ENCODE assay signal across 15 cellular contexts in genomic region chr18:21632393-21632792, GRCh38. TPM values are rescaled to one million over a fixed set of nuclear protein-coding genes. Genes with fewer than 3 reads are reported as not detected.
DNase-seq lines count a peak whose midpoint lies in the region; ATAC-seq and TF ChIP-seq lines count a peak whose summit lies in the region.
"Had no signal": no experiment of that assay in that cellular context is flagged by ENCODE, and none has a peak within 500 bp of the region (broad histone marks: within the 10 kb centered on the region; RNA-seq: fewer than 3 reads in every experiment).

No MANE protein-coding gene starts in this region.

- peak; percentile 33 for TF ChIP-seq RAD21 in SK-N-SH (IDR thresholded peaks at IDR 0.05; ENCODE audit: low read length)

- H3K4me1 ChIP-seq in SK-N-SH (ENCODE audit: control insufficient read depth in 1 of 2, insufficient read depth in 2 of 2, low read depth in 1 of 2, low read length in 1 of 2) = no peaks in the 10 kb centered on the region
- peaks cover 3% of the 10 kb centered on the region for H3K4me1 ChIP-seq in RWPE2 (ENCODE audit: insufficient read depth, poor library complexity, severe bottlenecking)
- H3K4me1 ChIP-seq: upper lobe of right lung had no signal

- DNase-seq in SK-N-SH (no peak), RWPE2 (ENCODE audit: low spot score) (no peak), fibroblast of villous mesenchyme (ENCODE audit: low read depth) (peak; percentile 21), renal cortical epithelial cell (ENCODE audit: low read depth) (peak; percentile 19), NCI-H1694 (lab: John Stamatoyannopoulos, UW) (no peak), SKM-1 treated with dmso at 0.1 percent for 144 hours (lab: John Stamatoyannopoulos, UW; ENCODE audit: unreplicated experiment) (no peak)
- DNase-seq: activated CD4-positive, alpha-beta T cell treated with anti-CD3 and anti-CD28 coated beads, Interleukin-2, amount 50 U/mL, for 1 hour; activated naive CD4-positive, alpha-beta T cell treated with anti-CD3 and anti-CD28 coated beads, Interleukin-2, amount 50 U/mL, for 16 hours; activated T-cell treated with anti-CD3 and anti-CD28 coated beads for 4 hours; left ventricle myocardium superior; NCI-H446 treated with DMSO at 0.1 percent for 48 hours; upper lobe of right lung had no signal

- H3F3A ChIP-seq in SK-N-SH (replicated peaks; ENCODE audit: insufficient read depth) = peaks cover 15% of the 10 kb centered on the region

- H4K20me1 ChIP-seq in SK-N-SH (ENCODE audit: insufficient read depth) = 0 out of 2 replicates have a peak, but pooled peaks cover 3% of the 10 kb centered on the region

- H3K9me2 ChIP-seq in SK-N-SH = no peaks in the 10 kb centered on the region

- TF ChIP-seq CTCF in SK-N-SH (IDR thresholded peaks at IDR 0.05) = peak; percentile 27
- peak; percentile 27 for TF ChIP-seq CTCF in RWPE2 (IDR thresholded peaks at IDR 0.05; ENCODE audit: poor library complexity, severe bottlenecking)
- no peak for TF ChIP-seq CTCF in fibroblast of villous mesenchyme (IDR thresholded peaks at IDR 0.05; ENCODE audit: insufficient read depth, low read depth, low read length)

- H3K9me3 ChIP-seq in SK-N-SH (no peaks in the 10 kb centered on the region), RWPE2 (ENCODE audit: severe bottlenecking) (no peaks in the 10 kb centered on the region)
- H3K9me3 ChIP-seq: upper lobe of right lung had no signal

- H3K27me3 ChIP-seq in SK-N-SH (ENCODE audit: insufficient read depth) = no peaks in the 10 kb centered on the region
- H3K27me3 ChIP-seq in RWPE2 (ENCODE audit: insufficient read depth, poor library complexity, severe bottlenecking) = peaks cover 2% of the 10 kb centered on the region
- H3K27me3 ChIP-seq: upper lobe of right lung had no signal

- no peak overlapping the region for H2AFZ ChIP-seq in SK-N-SH (ENCODE audit: low read depth)

- CTCF ChIA-PET in SK-N-SH (lab: Yijun Ruan, JAX) = interaction anchor here (0.7 to 1.9 kb wide), 2 partner anchors 32 to 437 kb away, joined by 3 to 6 read pairs; partner anchors contain the start of gene ESCO1

- POLR2A ChIA-PET in SK-N-SH (lab: Yijun Ruan, JAX) = interaction anchor here (1.1 kb wide), 1 partner anchor 108 kb away, joined by 3 read pairs; no protein-coding TSS in a partner anchor

- peaks cover 17% of the 10 kb centered on the region; the same call in 1 of the 2 replicates for H3K79me2 ChIP-seq in SK-N-SH (ENCODE audit: insufficient read depth)

- peaks cover 35 to 58% of the 10 kb centered on the region in 2 experiments for H3K36me3 ChIP-seq in SK-N-SH (replicated peaks in 1 of 2; ENCODE audit: control insufficient read depth in 1 of 2, insufficient read depth in 2 of 2, low read length in 1 of 2)
- peaks cover 74% of the 10 kb centered on the region for H3K36me3 ChIP-seq in RWPE2 (ENCODE audit: low read depth)

- H3K9ac ChIP-seq in SK-N-SH = no peak overlapping the region
- H3K9ac ChIP-seq: KMS-11 had no signal

- TF ChIP-seq EP300 in SK-N-SH (IDR thresholded peaks at IDR 0.05; ENCODE audit: borderline replicate concordance in 1 of 2, low read depth in 1 of 2, low read length in 1 of 2) = no peak

- no peak overlapping the region for H3K27ac ChIP-seq in SK-N-SH (ENCODE audit: low read depth in 2 of 2, low read length in 1 of 2)
- H3K27ac ChIP-seq in RWPE2 (ENCODE audit: poor library complexity, severe bottlenecking) = no peak overlapping the region
- H3K27ac ChIP-seq: KMS-11, upper lobe of right lung had no signal

- ATAC-seq in SK-N-SH treated with all-trans-retinoic acid at 6 μM for 48 hours (no peak), RWPE2 (ENCODE audit: low read depth) (no peak), GM19467 (IDR thresholded peaks at IDR 0.05; ENCODE audit: unreplicated experiment) (no peak)
- ATAC-seq: left ventricle myocardium superior, upper lobe of right lung had no signal

- H3K4me3 ChIP-seq in SK-N-SH (ENCODE audit: low read depth in 2 of 2, low read length in 1 of 2) (no peak overlapping the region), RWPE2 (ENCODE audit: severe bottlenecking) (no peak overlapping the region), fibroblast of villous mesenchyme (ENCODE audit: low read depth, low read length) (no peak overlapping the region)
- H3K4me3 ChIP-seq: upper lobe of right lung had no signal

- H3K4me2 ChIP-seq in SK-N-SH = no peak overlapping the region
- H3K4me2 ChIP-seq: KMS-11 had no signal

- 100% methylated on average over 1 of the region's 1 CpG for whole genome bisulfite sequencing in SK-N-SH (ENCODE audit: low lambda C conversion rate)

TF ChIP-seq in SK-N-SH, 30 proteins besides CTCF, POLR2A, EP300 and RAD21:
- no peak for TF ChIP-seq CHD2 (IDR thresholded peaks at IDR 0.05; ENCODE audit: low read length, partially characterized antibody)
- TF ChIP-seq FOXM1 (IDR thresholded peaks at IDR 0.05; ENCODE audit: low read depth) = no peak
- no peak for TF ChIP-seq REST (IDR thresholded peaks at IDR 0.05; ENCODE audit: low read depth, low read length)
- TF ChIP-seq FOSL2 (IDR thresholded peaks at IDR 0.05; ENCODE audit: borderline replicate concordance, low read depth) = no peak
- TF ChIP-seq TEAD4 (IDR thresholded peaks at IDR 0.05; ENCODE audit: borderline replicate concordance, insufficient read depth) = no peak
- no peak for TF ChIP-seq JUND (IDR thresholded peaks at IDR 0.05)
TF ChIP-seq in SK-N-SH: peak in this region for 0.

TF ChIP-seq in SK-N-SH treated with all-trans-retinoic acid at 6 μM for 48 hours, 23 proteins besides CTCF, POLR2A, EP300 and RAD21 (continues in another document):
- TF ChIP-seq CREB5 (CRISPR knock-in tag; IDR thresholded peaks at IDR 0.05; ENCODE audit: low read depth) = no peak
- no peak for TF ChIP-seq PPARA (CRISPR knock-in tag; IDR thresholded peaks at IDR 0.05; ENCODE audit: borderline replicate concordance)
- TF ChIP-seq GLIS3 (CRISPR knock-in tag; IDR thresholded peaks at IDR 0.05) = no peak
- no peak for TF ChIP-seq POU6F1 (CRISPR knock-in tag; IDR thresholded peaks at IDR 0.05; ENCODE audit: borderline replicate concordance, low read depth)
- no peak for TF ChIP-seq ZNF8 (CRISPR knock-in tag; IDR thresholded peaks at IDR 0.05)
- no peak for TF ChIP-seq RARB (CRISPR knock-in tag; IDR thresholded peaks at IDR 0.05)
- no peak for TF ChIP-seq PATZ1 (CRISPR knock-in tag; IDR thresholded peaks at IDR 0.05; ENCODE audit: borderline replicate concordance)
- no peak for TF ChIP-seq BACH2 (CRISPR knock-in tag; IDR thresholded peaks at IDR 0.05; ENCODE audit: borderline replicate concordance)
- no peak for TF ChIP-seq TOX (CRISPR knock-in tag; IDR thresholded peaks at IDR 0.05; ENCODE audit: borderline replicate concordance)

RNA-seq across cellular contexts. Expression of gene SNRPD1, which starts 20.3 kb away (rescaled TPM):
- 21.0 and 24.6 TPM in 2 replicates for polyA plus RNA-seq in SK-N-SH (2012; rRNA removed)
- polyA plus RNA-seq in SK-N-SH (2012; cell fraction: cytosol; rRNA removed) = 37.9 and 64.1 TPM in 2 replicates
- 3.8 and 4.6 TPM in 2 replicates for polyA plus RNA-seq in SK-N-SH (2012; cell fraction: nucleus; rRNA removed)
- total RNA-seq in fibroblast of villous mesenchyme (9.7 and 11.7 TPM in 2 replicates), renal cortical epithelial cell (14.8 and 15.0 TPM in 2 replicates)

RNA-seq across cellular contexts. Expression of gene ESCO1, which starts 31.9 kb away (rescaled TPM):
- polyA plus RNA-seq in SK-N-SH (2012; rRNA removed) = 2.2 and 2.7 TPM in 2 replicates
- polyA plus RNA-seq in SK-N-SH (2012; cell fraction: cytosol; rRNA removed) = 3.7 and 4.8 TPM in 2 replicates
- 2.5 and 4.9 TPM in 2 replicates for polyA plus RNA-seq in SK-N-SH (2012; cell fraction: nucleus; rRNA removed)
- 16.8 and 18.6 TPM in 2 replicates for total RNA-seq in fibroblast of villous mesenchyme
- 22.9 and 26.3 TPM in 2 replicates for total RNA-seq in renal cortical epithelial cell

Comparison
In these comparisons a context has a peak if more than half of its experiments do, and no peak if none do; other contexts are left out.
1. DNase-seq: peak in fibroblast of villous mesenchyme (single experiment) and renal cortical epithelial cell (single experiment); none in SK-N-SH (single experiment), RWPE2 (single experiment), NCI-H1694 (single experiment) and SKM-1 treated with dmso at 0.1 percent for 144 hours (single experiment).